In genomic region chr13:48231948-48232347, GRCh38 we compare ENCODE assay signal across 8 cellular contexts. TPM values are rescaled to one million over a fixed set of nuclear protein-coding genes. Genes with fewer than 3 reads are reported as not detected.
DNase-seq lines count a peak whose midpoint lies in the region; ATAC-seq and TF ChIP-seq lines count a peak whose summit lies in the region.
"Had no signal": no experiment of that assay in that cellular context is flagged by ENCODE, and none has a peak within 500 bp of the region (broad histone marks: within the 10 kb centered on the region; RNA-seq: fewer than 3 reads in every experiment).

No MANE protein-coding gene starts in this region.

- peaks cover 29% of the 10 kb centered on the region for H3K79me2 ChIP-seq in HCT116 (ENCODE audit: insufficient read depth, low read length)
- H3K79me2 ChIP-seq in smooth muscle cell (ENCODE audit: low read depth) = peaks cover 38% of the 10 kb centered on the region

- DNase-seq in HCT116 (ENCODE audit: low read depth, low spot score) = no peak
- no peak for DNase-seq in activated CD8-positive, alpha-beta T cell treated with anti-CD3 and anti-CD28 coated beads for 36 hours
- DNase-seq in left ventricle myocardium superior = no peak
- no peak for DNase-seq in smooth muscle cell (lab: John Stamatoyannopoulos, UW; ENCODE audit: unreplicated experiment)
- no peak for DNase-seq in neuronal stem cell (ENCODE audit: low spot score)
- no peak for DNase-seq in NOMO-1 (lab: John Stamatoyannopoulos, UW; ENCODE audit: unreplicated experiment in 2 of 2)
- no peak for DNase-seq in SW480 (ENCODE audit: low spot score)
- DNase-seq: activated CD4-positive, alpha-beta T cell treated with anti-CD3 and anti-CD28 coated beads, Interleukin-2, amount 50 U/mL, for 1 hour had no signal

- H3K27ac ChIP-seq in HCT116 (ENCODE audit: low read depth, low read length) (no peak overlapping the region), smooth muscle cell (ENCODE audit: low read depth) (no peak overlapping the region), neuronal stem cell (replicated peaks; ENCODE audit: low read length) (no peak overlapping the region)

- H3K23ac ChIP-seq in neuronal stem cell (ENCODE audit: low read depth, low read length, poor library complexity) = no peak overlapping the region

- H2BK15ac ChIP-seq in neuronal stem cell (ENCODE audit: low read length) = no peak overlapping the region

- peaks cover 47% of the 10 kb centered on the region for H3K4me1 Mint-ChIP-seq in activated CD8-positive, alpha-beta T cell treated with anti-CD3 and anti-CD28 coated beads for 36 hours (ENCODE audit: low read depth)

- no peak overlapping the region for H4K8ac ChIP-seq in neuronal stem cell (ENCODE audit: low read depth, low read length)

- RAD21 ChIA-PET in HCT116 (lab: Charles Lee; ENCODE audit: low non-redundant PET in 1 of 2, low total read pairs in 2 of 2, uncharacterized antibody in 2 of 2, unreplicated experiment in 2 of 2) = no interaction called here

- H3K9me2 ChIP-seq in HCT116 (ENCODE audit: insufficient read depth) = no peaks in the 10 kb centered on the region

- intact Hi-C loops in HCT116 (cut with micrococcal nuclease) = no loop called here
- intact Hi-C loops in activated CD8-positive, alpha-beta T cell treated with anti-CD3 and anti-CD28 coated beads for 36 hours (cut with micrococcal nuclease) = loop anchor here (5.0 to 10.0 kb wide), 3 partner anchors 105 to 273 kb away; no protein-coding TSS in a partner anchor
- intact Hi-C loops in left ventricle myocardium superior (cut with micrococcal nuclease) = loop anchor here (10.0 kb wide), 1 partner anchor 117 kb away; no protein-coding TSS in a partner anchor

- H3K14ac ChIP-seq in neuronal stem cell (ENCODE audit: low read length) = no peak overlapping the region

- POLR2A ChIA-PET in HCT116 (lab: Charles Lee) = no interaction called here
- POLR2A ChIA-PET in activated CD8-positive, alpha-beta T cell treated with anti-CD3 and anti-CD28 coated beads for 36 hours (lab: Charles Lee) = interaction anchor here (1.0 to 3.8 kb wide), 7 partner anchors 8 to 194 kb away, joined by 3 to 24 read pairs (median 4); partner anchors contain the start of gene NUDT15

- H2BK120ac ChIP-seq in neuronal stem cell (ENCODE audit: low read depth, low read length) = no peak overlapping the region

- TF ChIP-seq CTCF in HCT116 (IDR thresholded peaks at IDR 0.05 in 2 of 3, conservative IDR thresholded peaks at IDR 0.05 in 1 of 3; ENCODE audit: borderline replicate concordance in 1 of 3, insufficient read depth in 1 of 3, low read depth in 2 of 3, low read length in 2 of 3) (no peak), smooth muscle cell (IDR thresholded peaks at IDR 0.05; ENCODE audit: borderline replicate concordance, insufficient read depth, poor library complexity, severe bottlenecking) (no peak)
- TF ChIP-seq CTCF in activated CD8-positive, alpha-beta T cell treated with anti-CD3 and anti-CD28 coated beads for 36 hours (IDR thresholded peaks at IDR 0.05) = no peak

- H3K9me3 ChIP-seq in HCT116 (ENCODE audit: control insufficient read depth in 1 of 2, insufficient read depth in 1 of 2, low read depth in 1 of 2, low read length in 2 of 2) (no peaks in the 10 kb centered on the region), smooth muscle cell (replicated peaks; ENCODE audit: low read depth) (no peaks in the 10 kb centered on the region), neuronal stem cell (replicated peaks in 1 of 2; ENCODE audit: control insufficient read depth in 2 of 2, insufficient read depth in 1 of 2, low read depth in 1 of 2, low read length in 2 of 2) (no peaks in the 10 kb centered on the region)

- no peak overlapping the region for H3K4ac ChIP-seq in neuronal stem cell (ENCODE audit: low read length)

- peak overlapping the region; percentile 88 for H3K4me3 Mint-ChIP-seq in activated CD8-positive, alpha-beta T cell treated with anti-CD3 and anti-CD28 coated beads for 36 hours

- H4K20me1 ChIP-seq in HCT116 (ENCODE audit: insufficient read depth) (no peaks in the 10 kb centered on the region), smooth muscle cell (ENCODE audit: low read depth) (peaks cover 20% of the 10 kb centered on the region)

- H3F3A ChIP-seq in smooth muscle cell (ENCODE audit: low read depth) = peaks cover 16% of the 10 kb centered on the region

- no peaks in the 10 kb centered on the region for H3K36me3 Mint-ChIP-seq in activated CD8-positive, alpha-beta T cell treated with anti-CD3 and anti-CD28 coated beads for 36 hours (ENCODE audit: low read depth)

- H3K4me3 ChIP-seq in HCT116 (replicated peaks in 1 of 2; ENCODE audit: low read depth in 1 of 2, low read length in 2 of 2) (no peak overlapping the region), smooth muscle cell (no peak overlapping the region), neuronal stem cell (ENCODE audit: low read length in 2 of 2) (no peak overlapping the region)

- no peak for TF ChIP-seq RAD21 in HCT116 (IDR thresholded peaks at IDR 0.05; ENCODE audit: low read depth)

- no peaks in the 10 kb centered on the region for H3K9me3 Mint-ChIP-seq in activated CD8-positive, alpha-beta T cell treated with anti-CD3 and anti-CD28 coated beads for 36 hours

- no peak overlapping the region for H4K91ac ChIP-seq in neuronal stem cell (ENCODE audit: low read depth, low read length, poor library complexity)

- H2AK5ac ChIP-seq in neuronal stem cell (ENCODE audit: low read depth, low read length) = no peak overlapping the region

- no peaks in the 10 kb centered on the region for H3K27me3 Mint-ChIP-seq in activated CD8-positive, alpha-beta T cell treated with anti-CD3 and anti-CD28 coated beads for 36 hours

- H3K18ac ChIP-seq in neuronal stem cell (ENCODE audit: low read length) = no peak overlapping the region

- H3K9ac ChIP-seq in HCT116 (ENCODE audit: low read length) (no peak overlapping the region), smooth muscle cell (ENCODE audit: low read depth) (no peak overlapping the region), neuronal stem cell (ENCODE audit: low read depth, low read length, poor library complexity) (no peak overlapping the region)

- H3K27me3 ChIP-seq in HCT116 (ENCODE audit: insufficient read depth, low read length) = no peaks in the 10 kb centered on the region
- H3K27me3 ChIP-seq in smooth muscle cell (ENCODE audit: low read depth) = no peaks in the 10 kb centered on the region
- H3K27me3 ChIP-seq in neuronal stem cell (ENCODE audit: control insufficient read depth in 3 of 3, insufficient read depth in 3 of 3, low read depth in 1 of 3, low read length in 3 of 3) = no peaks in the 10 kb centered on the region

- H2BK5ac ChIP-seq in neuronal stem cell (ENCODE audit: low read length) = no peak overlapping the region

- H3K79me1 ChIP-seq in neuronal stem cell (ENCODE audit: low read depth, low read length) = no peaks in the 10 kb centered on the region

- no peak for TF ChIP-seq POLR2A in HCT116 (IDR thresholded peaks at IDR 0.05; ENCODE audit: borderline replicate concordance, extremely low read depth, insufficient read depth, insufficient read length)

- peaks cover 0 to 2% of the 10 kb centered on the region in 2 experiments; a peak in 1 of 4 replicates for H3K36me3 ChIP-seq in HCT116 (ENCODE audit: control insufficient read depth in 1 of 2, insufficient read depth in 2 of 2, low read length in 2 of 2)
- no peaks in the 10 kb centered on the region for H3K36me3 ChIP-seq in smooth muscle cell (ENCODE audit: low read depth)
- H3K36me3 ChIP-seq in neuronal stem cell (replicated peaks in 1 of 2; ENCODE audit: control insufficient read depth in 2 of 2, insufficient read depth in 2 of 2, low read length in 2 of 2) = no peaks in the 10 kb centered on the region

- H3K4me1 ChIP-seq in HCT116 (ENCODE audit: control insufficient read depth in 1 of 2, insufficient read depth in 2 of 2, low read length in 2 of 2) (peaks cover 6 to 9% of the 10 kb centered on the region in 2 experiments; a peak in 3 of 4 replicates), smooth muscle cell (ENCODE audit: low read depth) (peaks cover 29% of the 10 kb centered on the region), neuronal stem cell (ENCODE audit: control insufficient read depth in 2 of 2, insufficient read depth in 1 of 2, low read depth in 1 of 2, low read length in 2 of 2) (peaks cover 4 to 23% of the 10 kb centered on the region in 2 donors)

- H2BK12ac ChIP-seq in neuronal stem cell (ENCODE audit: low read length) = no peak overlapping the region

- peak overlapping the region; percentile 92 for H3K4me2 ChIP-seq in HCT116 (ENCODE audit: low read length)
- peak overlapping the region; percentile 98 for H3K4me2 ChIP-seq in smooth muscle cell
- no peak overlapping the region for H3K4me2 ChIP-seq in neuronal stem cell (ENCODE audit: insufficient read depth, low read length, poor library complexity, severe bottlenecking)

- no peak for ATAC-seq in HCT116
- ATAC-seq in activated CD8-positive, alpha-beta T cell treated with anti-CD3 and anti-CD28 coated beads for 36 hours = no peak
- peak; percentile 7 for ATAC-seq in left ventricle myocardium superior

- no TSS peak for BruUV-seq in HCT116 (replicated peaks; lab: Mats Ljungman, UMichigan)

- CTCF ChIA-PET in HCT116 (lab: Charles Lee) = no interaction called here
- CTCF ChIA-PET in activated CD8-positive, alpha-beta T cell treated with anti-CD3 and anti-CD28 coated beads for 36 hours (lab: Charles Lee) = interaction anchor here (0.9 to 3.1 kb wide), 11 partner anchors 10 to 194 kb away, joined by 3 to 21 read pairs (median 5); partner anchors contain the start of genes MED4 and NUDT15

- H3K27ac Mint-ChIP-seq in activated CD8-positive, alpha-beta T cell treated with anti-CD3 and anti-CD28 coated beads for 36 hours = peak overlapping the region; percentile 94

- H2AFZ ChIP-seq in HCT116 (ENCODE audit: low read depth, low read length, poor library complexity, severe bottlenecking) = peak overlapping the region; percentile 60
- no peak overlapping the region for H2AFZ ChIP-seq in smooth muscle cell (ENCODE audit: low read depth)
- H2AFZ ChIP-seq in neuronal stem cell (ENCODE audit: low read length) = no peak overlapping the region

TF ChIP-seq in HCT116, 20 proteins besides CTCF, POLR2A, EP300 and RAD21 (continues in another document):
- TF ChIP-seq ELF1 (IDR thresholded peaks at IDR 0.05; ENCODE audit: borderline replicate concordance, low read depth) = no peak
- no peak for TF ChIP-seq JUND (IDR thresholded peaks at IDR 0.05)
- TF ChIP-seq ZNF274 (IDR thresholded peaks at IDR 0.05; ENCODE audit: low read depth, low read length) = no peak
- TF ChIP-seq CBX3 (IDR thresholded peaks at IDR 0.05; ENCODE audit: low read depth) = no peak
- TF ChIP-seq FOSL1 (IDR thresholded peaks at IDR 0.05; ENCODE audit: low read depth) = no peak

RNA-seq across cellular contexts. Expression of gene ITM2B, which starts 1.1 kb away (rescaled TPM):
- total RNA-seq in HCT116 (2021; ENCODE audit: unreplicated experiment) (124 TPM), left ventricle myocardium superior (519 TPM), smooth muscle cell (459 and 557 TPM in 2 replicates)
- 49.5 and 74.3 TPM in 2 replicates for polyA plus RNA-seq in HCT116 (2012)
- total RNA-seq in activated CD8-positive, alpha-beta T cell treated with anti-CD3 and anti-CD28 coated beads for 36 hours = 10 to 100 TPM; 85.5 to 91.2 TPM
- 397 and 411 TPM in 2 replicates for polyA plus RNA-seq in smooth muscle cell
- polyA plus RNA-seq in neuronal stem cell (2013, experiment 1 of 2) = 126 TPM
- 119 TPM for polyA plus RNA-seq in neuronal stem cell (2013, experiment 2 of 2)
